In the genomic region with DNA sequence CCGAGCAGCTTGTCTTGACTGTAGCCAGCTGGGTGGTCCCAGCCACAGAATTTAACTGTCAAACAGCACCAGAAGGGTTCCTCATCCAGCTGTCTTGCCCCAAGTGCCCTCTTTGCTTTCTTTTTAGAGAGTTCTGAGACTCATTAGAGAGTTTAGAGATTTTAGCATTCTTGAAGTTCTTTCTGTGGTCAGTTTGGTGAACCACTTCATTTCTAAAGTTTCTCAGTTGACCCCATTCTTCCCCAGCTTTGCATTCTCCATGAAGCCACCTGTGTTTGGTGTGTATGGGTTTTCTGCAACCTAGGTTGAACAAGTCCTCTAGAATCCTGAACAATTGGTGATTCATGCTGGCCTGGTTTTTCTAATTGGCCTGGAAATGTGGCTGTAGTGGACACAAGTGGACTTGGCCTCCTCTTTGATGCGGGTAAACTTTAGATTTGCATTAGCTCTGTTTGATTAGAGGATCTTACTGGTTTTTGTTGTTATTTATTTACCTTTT, we compare ENCODE assay signal across 1 cellular context.
TF ChIP-seq lines count a peak whose summit lies in the region.

No MANE protein-coding gene starts in this region.

TF ChIP-seq in GM12878, 131 proteins besides CTCF, POLR2A, EP300 and RAD21 (continued from another document and continues in another):
- TF ChIP-seq, protein P1, sequence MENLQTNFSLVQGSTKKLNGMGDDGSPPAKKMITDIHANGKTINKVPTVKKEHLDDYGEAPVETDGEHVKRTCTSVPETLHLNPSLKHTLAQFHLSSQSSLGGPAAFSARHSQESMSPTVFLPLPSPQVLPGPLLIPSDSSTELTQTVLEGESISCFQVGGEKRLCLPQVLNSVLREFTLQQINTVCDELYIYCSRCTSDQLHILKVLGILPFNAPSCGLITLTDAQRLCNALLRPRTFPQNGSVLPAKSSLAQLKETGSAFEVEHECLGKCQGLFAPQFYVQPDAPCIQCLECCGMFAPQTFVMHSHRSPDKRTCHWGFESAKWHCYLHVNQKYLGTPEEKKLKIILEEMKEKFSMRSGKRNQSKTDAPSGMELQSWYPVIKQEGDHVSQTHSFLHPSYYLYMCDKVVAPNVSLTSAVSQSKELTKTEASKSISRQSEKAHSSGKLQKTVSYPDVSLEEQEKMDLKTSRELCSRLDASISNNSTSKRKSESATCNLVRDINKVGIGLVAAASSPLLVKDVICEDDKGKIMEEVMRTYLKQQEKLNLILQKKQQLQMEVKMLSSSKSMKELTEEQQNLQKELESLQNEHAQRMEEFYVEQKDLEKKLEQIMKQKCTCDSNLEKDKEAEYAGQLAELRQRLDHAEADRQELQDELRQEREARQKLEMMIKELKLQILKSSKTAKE (IDR thresholded peaks at IDR 0.05; ENCODE audit: low read depth, poor library complexity, severe bottlenecking) = peak; percentile 78
- TF ChIP-seq, protein P2, sequence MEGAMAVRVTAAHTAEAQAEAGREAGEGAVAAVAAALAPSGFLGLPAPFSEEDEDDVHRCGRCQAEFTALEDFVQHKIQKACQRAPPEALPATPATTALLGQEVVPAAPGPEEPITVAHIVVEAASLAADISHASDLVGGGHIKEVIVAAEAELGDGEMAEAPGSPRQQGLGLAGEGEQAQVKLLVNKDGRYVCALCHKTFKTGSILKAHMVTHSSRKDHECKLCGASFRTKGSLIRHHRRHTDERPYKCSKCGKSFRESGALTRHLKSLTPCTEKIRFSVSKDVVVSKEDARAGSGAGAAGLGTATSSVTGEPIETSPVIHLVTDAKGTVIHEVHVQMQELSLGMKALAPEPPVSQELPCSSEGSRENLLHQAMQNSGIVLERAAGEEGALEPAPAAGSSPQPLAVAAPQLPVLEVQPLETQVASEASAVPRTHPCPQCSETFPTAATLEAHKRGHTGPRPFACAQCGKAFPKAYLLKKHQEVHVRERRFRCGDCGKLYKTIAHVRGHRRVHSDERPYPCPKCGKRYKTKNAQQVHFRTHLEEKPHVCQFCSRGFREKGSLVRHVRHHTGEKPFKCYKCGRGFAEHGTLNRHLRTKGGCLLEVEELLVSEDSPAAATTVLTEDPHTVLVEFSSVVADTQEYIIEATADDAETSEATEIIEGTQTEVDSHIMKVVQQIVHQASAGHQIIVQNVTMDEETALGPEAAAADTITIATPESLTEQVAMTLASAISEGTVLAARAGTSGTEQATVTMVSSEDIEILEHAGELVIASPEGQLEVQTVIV (IDR thresholded peaks at IDR 0.05; ENCODE audit: borderline replicate concordance, partially characterized antibody) = no peak
- TF ChIP-seq, protein P3, sequence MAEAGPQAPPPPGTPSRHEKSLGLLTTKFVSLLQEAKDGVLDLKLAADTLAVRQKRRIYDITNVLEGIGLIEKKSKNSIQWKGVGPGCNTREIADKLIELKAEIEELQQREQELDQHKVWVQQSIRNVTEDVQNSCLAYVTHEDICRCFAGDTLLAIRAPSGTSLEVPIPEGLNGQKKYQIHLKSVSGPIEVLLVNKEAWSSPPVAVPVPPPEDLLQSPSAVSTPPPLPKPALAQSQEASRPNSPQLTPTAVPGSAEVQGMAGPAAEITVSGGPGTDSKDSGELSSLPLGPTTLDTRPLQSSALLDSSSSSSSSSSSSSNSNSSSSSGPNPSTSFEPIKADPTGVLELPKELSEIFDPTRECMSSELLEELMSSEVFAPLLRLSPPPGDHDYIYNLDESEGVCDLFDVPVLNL (IDR thresholded peaks at IDR 0.05; ENCODE audit: low read depth, low read length) = no peak
- TF ChIP-seq IKZF2 (IDR thresholded peaks at IDR 0.05) = peak; percentile 82 to 86
- no peak for TF ChIP-seq SUPT20H (IDR thresholded peaks at IDR 0.05; ENCODE audit: borderline replicate concordance, control insufficient read depth, low read depth, low read length)
- no peak for TF ChIP-seq CREB1 (IDR thresholded peaks at IDR 0.05; ENCODE audit: low read depth)
- TF ChIP-seq PML (IDR thresholded peaks at IDR 0.05; ENCODE audit: low read length) = no peak
- TF ChIP-seq SPI1 (IDR thresholded peaks at IDR 0.05; ENCODE audit: borderline replicate concordance, insufficient read depth, low read depth, low read length) = peak; percentile 15; the same call in 1 of the 2 replicates
- peak; percentile 99 for TF ChIP-seq RUNX3 (IDR thresholded peaks at IDR 0.05; ENCODE audit: low read length)
- TF ChIP-seq KAT2A (conservative IDR thresholded peaks at IDR 0.05; ENCODE audit: control insufficient read depth, low read depth, low read length) = no peak
- TF ChIP-seq SREBF2 (IDR thresholded peaks at IDR 0.05; ENCODE audit: low read length) = no peak
- TF ChIP-seq RCOR1 (conservative IDR thresholded peaks at IDR 0.05; ENCODE audit: low read depth, low read length) = peak; percentile 92; the same call in 1 of the 2 replicates
- TF ChIP-seq, protein P4, sequence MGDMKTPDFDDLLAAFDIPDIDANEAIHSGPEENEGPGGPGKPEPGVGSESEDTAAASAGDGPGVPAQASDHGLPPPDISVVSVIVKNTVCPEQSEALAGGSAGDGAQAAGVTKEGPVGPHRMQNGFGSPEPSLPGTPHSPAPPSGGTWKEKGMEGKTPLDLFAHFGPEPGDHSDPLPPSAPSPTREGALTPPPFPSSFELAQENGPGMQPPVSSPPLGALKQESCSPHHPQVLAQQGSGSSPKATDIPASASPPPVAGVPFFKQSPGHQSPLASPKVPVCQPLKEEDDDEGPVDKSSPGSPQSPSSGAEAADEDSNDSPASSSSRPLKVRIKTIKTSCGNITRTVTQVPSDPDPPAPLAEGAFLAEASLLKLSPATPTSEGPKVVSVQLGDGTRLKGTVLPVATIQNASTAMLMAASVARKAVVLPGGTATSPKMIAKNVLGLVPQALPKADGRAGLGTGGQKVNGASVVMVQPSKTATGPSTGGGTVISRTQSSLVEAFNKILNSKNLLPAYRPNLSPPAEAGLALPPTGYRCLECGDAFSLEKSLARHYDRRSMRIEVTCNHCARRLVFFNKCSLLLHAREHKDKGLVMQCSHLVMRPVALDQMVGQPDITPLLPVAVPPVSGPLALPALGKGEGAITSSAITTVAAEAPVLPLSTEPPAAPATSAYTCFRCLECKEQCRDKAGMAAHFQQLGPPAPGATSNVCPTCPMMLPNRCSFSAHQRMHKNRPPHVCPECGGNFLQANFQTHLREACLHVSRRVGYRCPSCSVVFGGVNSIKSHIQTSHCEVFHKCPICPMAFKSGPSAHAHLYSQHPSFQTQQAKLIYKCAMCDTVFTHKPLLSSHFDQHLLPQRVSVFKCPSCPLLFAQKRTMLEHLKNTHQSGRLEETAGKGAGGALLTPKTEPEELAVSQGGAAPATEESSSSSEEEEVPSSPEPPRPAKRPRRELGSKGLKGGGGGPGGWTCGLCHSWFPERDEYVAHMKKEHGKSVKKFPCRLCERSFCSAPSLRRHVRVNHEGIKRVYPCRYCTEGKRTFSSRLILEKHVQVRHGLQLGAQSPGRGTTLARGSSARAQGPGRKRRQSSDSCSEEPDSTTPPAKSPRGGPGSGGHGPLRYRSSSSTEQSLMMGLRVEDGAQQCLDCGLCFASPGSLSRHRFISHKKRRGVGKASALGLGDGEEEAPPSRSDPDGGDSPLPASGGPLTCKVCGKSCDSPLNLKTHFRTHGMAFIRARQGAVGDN (IDR thresholded peaks at IDR 0.05) = no peak
- TF ChIP-seq, protein P5, sequence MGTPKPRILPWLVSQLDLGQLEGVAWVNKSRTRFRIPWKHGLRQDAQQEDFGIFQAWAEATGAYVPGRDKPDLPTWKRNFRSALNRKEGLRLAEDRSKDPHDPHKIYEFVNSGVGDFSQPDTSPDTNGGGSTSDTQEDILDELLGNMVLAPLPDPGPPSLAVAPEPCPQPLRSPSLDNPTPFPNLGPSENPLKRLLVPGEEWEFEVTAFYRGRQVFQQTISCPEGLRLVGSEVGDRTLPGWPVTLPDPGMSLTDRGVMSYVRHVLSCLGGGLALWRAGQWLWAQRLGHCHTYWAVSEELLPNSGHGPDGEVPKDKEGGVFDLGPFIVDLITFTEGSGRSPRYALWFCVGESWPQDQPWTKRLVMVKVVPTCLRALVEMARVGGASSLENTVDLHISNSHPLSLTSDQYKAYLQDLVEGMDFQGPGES (IDR thresholded peaks at IDR 0.05) = no peak
- TF ChIP-seq MYB (IDR thresholded peaks at IDR 0.05; ENCODE audit: borderline replicate concordance, low read depth, low read length) = no peak
- no peak for TF ChIP-seq TCF7 (IDR thresholded peaks at IDR 0.05; ENCODE audit: borderline replicate concordance)
- TF ChIP-seq CBX3 (IDR thresholded peaks at IDR 0.05; ENCODE audit: borderline replicate concordance, low read depth) = no peak
- no peak for TF ChIP-seq TCF3 (IDR thresholded peaks at IDR 0.05; ENCODE audit: borderline replicate concordance, insufficient read depth, low read depth, low read length)
- TF ChIP-seq, protein P6, sequence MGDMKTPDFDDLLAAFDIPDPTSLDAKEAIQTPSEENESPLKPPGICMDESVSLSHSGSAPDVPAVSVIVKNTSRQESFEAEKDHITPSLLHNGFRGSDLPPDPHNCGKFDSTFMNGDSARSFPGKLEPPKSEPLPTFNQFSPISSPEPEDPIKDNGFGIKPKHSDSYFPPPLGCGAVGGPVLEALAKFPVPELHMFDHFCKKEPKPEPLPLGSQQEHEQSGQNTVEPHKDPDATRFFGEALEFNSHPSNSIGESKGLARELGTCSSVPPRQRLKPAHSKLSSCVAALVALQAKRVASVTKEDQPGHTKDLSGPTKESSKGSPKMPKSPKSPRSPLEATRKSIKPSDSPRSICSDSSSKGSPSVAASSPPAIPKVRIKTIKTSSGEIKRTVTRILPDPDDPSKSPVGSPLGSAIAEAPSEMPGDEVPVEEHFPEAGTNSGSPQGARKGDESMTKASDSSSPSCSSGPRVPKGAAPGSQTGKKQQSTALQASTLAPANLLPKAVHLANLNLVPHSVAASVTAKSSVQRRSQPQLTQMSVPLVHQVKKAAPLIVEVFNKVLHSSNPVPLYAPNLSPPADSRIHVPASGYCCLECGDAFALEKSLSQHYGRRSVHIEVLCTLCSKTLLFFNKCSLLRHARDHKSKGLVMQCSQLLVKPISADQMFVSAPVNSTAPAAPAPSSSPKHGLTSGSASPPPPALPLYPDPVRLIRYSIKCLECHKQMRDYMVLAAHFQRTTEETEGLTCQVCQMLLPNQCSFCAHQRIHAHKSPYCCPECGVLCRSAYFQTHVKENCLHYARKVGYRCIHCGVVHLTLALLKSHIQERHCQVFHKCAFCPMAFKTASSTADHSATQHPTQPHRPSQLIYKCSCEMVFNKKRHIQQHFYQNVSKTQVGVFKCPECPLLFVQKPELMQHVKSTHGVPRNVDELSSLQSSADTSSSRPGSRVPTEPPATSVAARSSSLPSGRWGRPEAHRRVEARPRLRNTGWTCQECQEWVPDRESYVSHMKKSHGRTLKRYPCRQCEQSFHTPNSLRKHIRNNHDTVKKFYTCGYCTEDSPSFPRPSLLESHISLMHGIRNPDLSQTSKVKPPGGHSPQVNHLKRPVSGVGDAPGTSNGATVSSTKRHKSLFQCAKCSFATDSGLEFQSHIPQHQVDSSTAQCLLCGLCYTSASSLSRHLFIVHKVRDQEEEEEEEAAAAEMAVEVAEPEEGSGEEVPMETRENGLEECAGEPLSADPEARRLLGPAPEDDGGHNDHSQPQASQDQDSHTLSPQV (IDR thresholded peaks at IDR 0.05) = no peak
- TF ChIP-seq, protein P7, sequence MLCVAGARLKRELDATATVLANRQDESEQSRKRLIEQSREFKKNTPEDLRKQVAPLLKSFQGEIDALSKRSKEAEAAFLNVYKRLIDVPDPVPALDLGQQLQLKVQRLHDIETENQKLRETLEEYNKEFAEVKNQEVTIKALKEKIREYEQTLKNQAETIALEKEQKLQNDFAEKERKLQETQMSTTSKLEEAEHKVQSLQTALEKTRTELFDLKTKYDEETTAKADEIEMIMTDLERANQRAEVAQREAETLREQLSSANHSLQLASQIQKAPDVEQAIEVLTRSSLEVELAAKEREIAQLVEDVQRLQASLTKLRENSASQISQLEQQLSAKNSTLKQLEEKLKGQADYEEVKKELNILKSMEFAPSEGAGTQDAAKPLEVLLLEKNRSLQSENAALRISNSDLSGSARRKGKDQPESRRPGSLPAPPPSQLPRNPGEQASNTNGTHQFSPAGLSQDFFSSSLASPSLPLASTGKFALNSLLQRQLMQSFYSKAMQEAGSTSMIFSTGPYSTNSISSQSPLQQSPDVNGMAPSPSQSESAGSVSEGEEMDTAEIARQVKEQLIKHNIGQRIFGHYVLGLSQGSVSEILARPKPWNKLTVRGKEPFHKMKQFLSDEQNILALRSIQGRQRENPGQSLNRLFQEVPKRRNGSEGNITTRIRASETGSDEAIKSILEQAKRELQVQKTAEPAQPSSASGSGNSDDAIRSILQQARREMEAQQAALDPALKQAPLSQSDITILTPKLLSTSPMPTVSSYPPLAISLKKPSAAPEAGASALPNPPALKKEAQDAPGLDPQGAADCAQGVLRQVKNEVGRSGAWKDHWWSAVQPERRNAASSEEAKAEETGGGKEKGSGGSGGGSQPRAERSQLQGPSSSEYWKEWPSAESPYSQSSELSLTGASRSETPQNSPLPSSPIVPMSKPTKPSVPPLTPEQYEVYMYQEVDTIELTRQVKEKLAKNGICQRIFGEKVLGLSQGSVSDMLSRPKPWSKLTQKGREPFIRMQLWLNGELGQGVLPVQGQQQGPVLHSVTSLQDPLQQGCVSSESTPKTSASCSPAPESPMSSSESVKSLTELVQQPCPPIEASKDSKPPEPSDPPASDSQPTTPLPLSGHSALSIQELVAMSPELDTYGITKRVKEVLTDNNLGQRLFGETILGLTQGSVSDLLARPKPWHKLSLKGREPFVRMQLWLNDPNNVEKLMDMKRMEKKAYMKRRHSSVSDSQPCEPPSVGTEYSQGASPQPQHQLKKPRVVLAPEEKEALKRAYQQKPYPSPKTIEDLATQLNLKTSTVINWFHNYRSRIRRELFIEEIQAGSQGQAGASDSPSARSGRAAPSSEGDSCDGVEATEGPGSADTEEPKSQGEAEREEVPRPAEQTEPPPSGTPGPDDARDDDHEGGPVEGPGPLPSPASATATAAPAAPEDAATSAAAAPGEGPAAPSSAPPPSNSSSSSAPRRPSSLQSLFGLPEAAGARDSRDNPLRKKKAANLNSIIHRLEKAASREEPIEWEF (IDR thresholded peaks at IDR 0.05; ENCODE audit: insufficient replicate concordance, low read depth, low read length) = peak; percentile 23
- TF ChIP-seq CHD2 (IDR thresholded peaks at IDR 0.05; ENCODE audit: borderline replicate concordance, low read depth, low read length) = peak; percentile 55; the same call in 1 of the 2 replicates
- no peak for TF ChIP-seq ZNF384 (IDR thresholded peaks at IDR 0.05; ENCODE audit: borderline replicate concordance, low read depth, low read length)
- TF ChIP-seq, protein P8, sequence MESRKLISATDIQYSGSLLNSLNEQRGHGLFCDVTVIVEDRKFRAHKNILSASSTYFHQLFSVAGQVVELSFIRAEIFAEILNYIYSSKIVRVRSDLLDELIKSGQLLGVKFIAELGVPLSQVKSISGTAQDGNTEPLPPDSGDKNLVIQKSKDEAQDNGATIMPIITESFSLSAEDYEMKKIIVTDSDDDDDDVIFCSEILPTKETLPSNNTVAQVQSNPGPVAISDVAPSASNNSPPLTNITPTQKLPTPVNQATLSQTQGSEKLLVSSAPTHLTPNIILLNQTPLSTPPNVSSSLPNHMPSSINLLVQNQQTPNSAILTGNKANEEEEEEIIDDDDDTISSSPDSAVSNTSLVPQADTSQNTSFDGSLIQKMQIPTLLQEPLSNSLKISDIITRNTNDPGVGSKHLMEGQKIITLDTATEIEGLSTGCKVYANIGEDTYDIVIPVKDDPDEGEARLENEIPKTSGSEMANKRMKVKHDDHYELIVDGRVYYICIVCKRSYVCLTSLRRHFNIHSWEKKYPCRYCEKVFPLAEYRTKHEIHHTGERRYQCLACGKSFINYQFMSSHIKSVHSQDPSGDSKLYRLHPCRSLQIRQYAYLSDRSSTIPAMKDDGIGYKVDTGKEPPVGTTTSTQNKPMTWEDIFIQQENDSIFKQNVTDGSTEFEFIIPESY (IDR thresholded peaks at IDR 0.05) = no peak
- TF ChIP-seq SREBF1 (IDR thresholded peaks at IDR 0.05; ENCODE audit: low read length) = 0 out of 2 replicates have a peak, but pooled peaks have one; percentile 23
- no peak for TF ChIP-seq RAD51 (IDR thresholded peaks at IDR 0.05)
- no peak for TF ChIP-seq KDM1A (IDR thresholded peaks at IDR 0.05; ENCODE audit: borderline replicate concordance)
